8 cellular contexts compared by ENCODE assay signal in genomic region chr6:145735356-145736165, GRCh38. TPM values are rescaled to one million over a fixed set of nuclear protein-coding genes. Genes with fewer than 3 reads are reported as not detected.
DNase-seq lines count a peak whose midpoint lies in the region; ATAC-seq and TF ChIP-seq lines count a peak whose summit lies in the region.

Gene EPM2A (minus strand): TSS chr6:145735520. CDS start chr6:145735498, 22 bp downstream.

- H3K4me1 ChIP-seq in neuronal stem cell (ENCODE audit: control insufficient read depth in 2 of 2, insufficient read depth in 1 of 2, low read depth in 1 of 2, low read length in 2 of 2) (peaks cover 0 to 5% of the 10 kb centered on the region in 2 donors), suprapubic skin (peaks cover 16% of the 10 kb centered on the region)

- DNase-seq in EH (ENCODE audit: low read depth) (peak; percentile 86), activated gamma-delta T cell treated with Interleukin-2 at 50 U/mL for 16 hours (peak; percentile 54), foreskin melanocyte (peak; percentile 78), neuronal stem cell (ENCODE audit: low spot score) (peak; percentile 62), suprapubic skin (ENCODE audit: low spot score in 2 of 2) (peak; percentile 87 to 90)

- peak within 1 kb of the TSS; percentile 93 for H3K4me2 ChIP-seq in neuronal stem cell (ENCODE audit: insufficient read depth, low read length, poor library complexity, severe bottlenecking)

- H2BK5ac ChIP-seq in neuronal stem cell (ENCODE audit: low read length), result no peak within 1 kb of the TSS

- ATAC-seq in GM21619 (IDR thresholded peaks at IDR 0.05; ENCODE audit: unreplicated experiment), result peak; percentile 71

- no peak within 1 kb of the TSS for H4K8ac ChIP-seq in neuronal stem cell (ENCODE audit: low read depth, low read length)

- H4K91ac ChIP-seq in neuronal stem cell (ENCODE audit: low read depth, low read length, poor library complexity), result no peak within 1 kb of the TSS

- H2AFZ ChIP-seq in neuronal stem cell (ENCODE audit: low read length), result peak within 1 kb of the TSS; percentile 93

- peak within 1 kb of the TSS; percentile 75 for H2BK15ac ChIP-seq in neuronal stem cell (ENCODE audit: low read length)

- TF ChIP-seq POLR2A in Raji (IDR thresholded peaks at IDR 0.05; ENCODE audit: insufficient read depth, low read depth, low read length) (peak; percentile 73), suprapubic skin (IDR thresholded peaks at IDR 0.05) (peak in 1 of 2 donors; percentile 36)

- peak in 1 of 2 donors; percentile 10 for TF ChIP-seq CTCF in suprapubic skin (IDR thresholded peaks at IDR 0.05)

- peak within 1 kb of the TSS; percentile 52 for H2BK120ac ChIP-seq in neuronal stem cell (ENCODE audit: low read depth, low read length)

- H3K4ac ChIP-seq in neuronal stem cell (ENCODE audit: low read length), result no peak within 1 kb of the TSS

- H3K79me1 ChIP-seq in neuronal stem cell (ENCODE audit: low read depth, low read length), result no peaks in the 10 kb centered on the region

- peak within 1 kb of the TSS; percentile 80 for H3K9ac ChIP-seq in neuronal stem cell (ENCODE audit: low read depth, low read length, poor library complexity)

- H3K4me3 ChIP-seq in neuronal stem cell (ENCODE audit: low read length in 2 of 2) (peak within 1 kb of the TSS; percentile 68 to 85), suprapubic skin (peak within 1 kb of the TSS; percentile 95)

- peak within 1 kb of the TSS; percentile 97 for H3K18ac ChIP-seq in neuronal stem cell (ENCODE audit: low read length)

- no peak for TF ChIP-seq EP300 in Ishikawa (IDR thresholded peaks at IDR 0.05; ENCODE audit: borderline replicate concordance)
- no peak for TF ChIP-seq EP300 in suprapubic skin (IDR thresholded peaks at IDR 0.05)

- H2AK5ac ChIP-seq in neuronal stem cell (ENCODE audit: low read depth, low read length), result no peak within 1 kb of the TSS

- no peak within 1 kb of the TSS for H2BK12ac ChIP-seq in neuronal stem cell (ENCODE audit: low read length)

- H3K27ac ChIP-seq in neuronal stem cell (replicated peaks; ENCODE audit: low read length) (peak within 1 kb of the TSS; percentile 97), suprapubic skin (peak within 1 kb of the TSS; percentile 96)

- no peak for TF ChIP-seq RAD21 in Ishikawa (IDR thresholded peaks at IDR 0.05; ENCODE audit: low read depth)

- H3K23ac ChIP-seq in neuronal stem cell (ENCODE audit: low read depth, low read length, poor library complexity), result peak within 1 kb of the TSS; percentile 92

- H3K27me3 ChIP-seq in neuronal stem cell (ENCODE audit: control insufficient read depth in 3 of 3, insufficient read depth in 3 of 3, low read depth in 1 of 3, low read length in 3 of 3) (no peaks in the 10 kb centered on the region), suprapubic skin (no peaks in the 10 kb centered on the region)

- H3K36me3 ChIP-seq in neuronal stem cell (replicated peaks in 1 of 2; ENCODE audit: control insufficient read depth in 2 of 2, insufficient read depth in 2 of 2, low read length in 2 of 2) (no peaks in the 10 kb centered on the region), suprapubic skin (no peaks in the 10 kb centered on the region)

- H3K14ac ChIP-seq in neuronal stem cell (ENCODE audit: low read length), result peak within 1 kb of the TSS; percentile 12

- H3K9me3 ChIP-seq in neuronal stem cell (replicated peaks in 1 of 2; ENCODE audit: control insufficient read depth in 2 of 2, insufficient read depth in 1 of 2, low read depth in 1 of 2, low read length in 2 of 2) (no peaks in the 10 kb centered on the region), suprapubic skin (no peaks in the 10 kb centered on the region)

- WGBS in neuronal stem cell (ENCODE audit: extremely low coverage in 2 of 2, insufficient read length in 2 of 2, insufficient replicate concordance in 1 of 2), 2 donors, result no CpG with 5 or more reads among the region's 69 CpGs
- 2% methylated on average over 20 of the region's 69 CpGs for WGBS in suprapubic skin

TF ChIP-seq in Ishikawa, 13 proteins besides CTCF, POLR2A, EP300 and RAD21:
- TF ChIP-seq FOXM1 (IDR thresholded peaks at IDR 0.05; ENCODE audit: borderline replicate concordance, low read depth) (no peak), MAX (IDR thresholded peaks at IDR 0.05) (peak; percentile 95), USF1 (IDR thresholded peaks at IDR 0.05) (peak; percentile 78), NFIC (IDR thresholded peaks at IDR 0.05) (no peak), CEBPB (IDR thresholded peaks at IDR 0.05) (no peak), TCF12 (IDR thresholded peaks at IDR 0.05; ENCODE audit: low read depth) (no peak), YY1 (IDR thresholded peaks at IDR 0.05; ENCODE audit: low read depth) (peak; percentile 67)

RNA-seq across cellular contexts. Expression of gene EPM2A, which starts in this region (rescaled TPM):
- 3.8 TPM for polyA plus RNA-seq in neuronal stem cell (2013, experiment 1 of 2)
- polyA plus RNA-seq in neuronal stem cell (2013, experiment 2 of 2), result 3.9 TPM
- total RNA-seq in suprapubic skin, result 10 to 100 TPM in 2 of 4 donors, 1 to 10 TPM in 2; 6.5 to 12.9 (median 10.4) TPM

Comparison
In these comparisons a context has a peak if more than half of its experiments do, and no peak if none do; other contexts are left out.
1. Peak in every context shown above with its lines: DNase-seq, ATAC-seq, H3K4me3 ChIP-seq and H3K27ac ChIP-seq.